Comparison of ENCODE assay signal across 7 cellular contexts in genomic region chr17:62470666-62471379, GRCh38. TPM values are rescaled to one million over a fixed set of nuclear protein-coding genes. Genes with fewer than 3 reads are reported as not detected.
A peak's percentile ranks its signal among the peaks of the same experiment; 100 is the strongest.
DNase-seq lines count a peak whose midpoint lies in the region; ATAC-seq and TF ChIP-seq lines count a peak whose summit lies in the region.
"Not testable (repeated sequence)": the region's sequence is repeated elsewhere in the genome, so short reads cannot be mapped to it uniquely, and the experiment has no call there.

No MANE protein-coding gene starts in this region.

- not testable (repeated sequence) for H3K36me3 Mint-ChIP-seq in activated T-cell treated with anti-CD3 and anti-CD28 coated beads, Interleukin-2, amount 50 U/mL, for 24 hours (ENCODE audit: low read depth)

- TF ChIP-seq POLR2A in HCT116 (IDR thresholded peaks at IDR 0.05; ENCODE audit: borderline replicate concordance, extremely low read depth, insufficient read depth, insufficient read length), result not testable (repeated sequence)

- BruUV-seq in HCT116 (replicated peaks; lab: Mats Ljungman, UMichigan), result not testable (repeated sequence)

- ATAC-seq in HCT116 (peak; percentile 79), left lobe of liver (peak; percentile 52)

- H3K9me3 ChIP-seq in HCT116 (ENCODE audit: control insufficient read depth in 1 of 2, insufficient read depth in 1 of 2, low read depth in 1 of 2, low read length in 2 of 2), result not testable (repeated sequence)

- H3K27me3 Mint-ChIP-seq in activated T-cell treated with anti-CD3 and anti-CD28 coated beads, Interleukin-2, amount 50 U/mL, for 24 hours, result not testable (repeated sequence)

- TF ChIP-seq RAD21 in HCT116 (IDR thresholded peaks at IDR 0.05; ENCODE audit: low read depth), result not testable (repeated sequence)

- H3K27ac Mint-ChIP-seq in activated T-cell treated with anti-CD3 and anti-CD28 coated beads, Interleukin-2, amount 50 U/mL, for 24 hours, result peak overlapping the region; percentile 47

- H3K4me3 Mint-ChIP-seq in activated T-cell treated with anti-CD3 and anti-CD28 coated beads, Interleukin-2, amount 50 U/mL, for 24 hours, result not testable (repeated sequence)

- not testable (repeated sequence) for H3K36me3 ChIP-seq in HCT116 (ENCODE audit: control insufficient read depth in 1 of 2, insufficient read depth in 2 of 2, low read length in 2 of 2)

- H3K27ac ChIP-seq in HCT116 (ENCODE audit: low read depth, low read length), result not testable (repeated sequence)

- not testable (repeated sequence) for H4K20me1 ChIP-seq in HCT116 (ENCODE audit: insufficient read depth)

- H3K9ac ChIP-seq in HCT116 (ENCODE audit: low read length), result 0 out of 2 replicates have a peak overlapping the region, but pooled peaks have one; percentile 1

- POLR2A ChIA-PET in HCT116 (lab: Charles Lee), result not testable (repeated sequence)

- DNase-seq in HCT116 (ENCODE audit: low read depth, low spot score) (peak; percentile 71), NCI-H2107 treated with DMSO at 0.1 percent for 48 hours (lab: John Stamatoyannopoulos, UW; ENCODE audit: unreplicated experiment) (peak; percentile 31), SK-N-DZ (ENCODE audit: low spot score) (peak; percentile 70), left lobe of liver (ENCODE audit: low spot score) (peak; percentile 53)
- peak; percentile 75 for DNase-seq in activated T-cell treated with anti-CD3 and anti-CD28 coated beads, Interleukin-2, amount 50 U/mL, for 24 hours
- DNase-seq in effector CD4-positive, alpha-beta T cell, result peak; percentile 32
- peak; percentile 41 to 49 for DNase-seq in stimulated activated CD4-positive, alpha-beta T cell treated with anti-CD3 and anti-CD28 coated beads, Interleukin-1b, Interleukin-23, amount 100 ng/mL, for 1 hour (ENCODE audit: low read depth in 2 of 2)

- not testable (repeated sequence) for H3K4me1 Mint-ChIP-seq in activated T-cell treated with anti-CD3 and anti-CD28 coated beads, Interleukin-2, amount 50 U/mL, for 24 hours (ENCODE audit: low read depth)

- not testable (repeated sequence) for H3K27me3 ChIP-seq in HCT116 (ENCODE audit: insufficient read depth, low read length)

- H3K79me2 ChIP-seq in HCT116 (ENCODE audit: insufficient read depth, low read length), result not testable (repeated sequence)

- peak overlapping the region; percentile 51 for H3K4me2 ChIP-seq in HCT116 (ENCODE audit: low read length)

- RAD21 ChIA-PET in HCT116 (lab: Charles Lee; ENCODE audit: low non-redundant PET in 1 of 2, low total read pairs in 2 of 2, uncharacterized antibody in 2 of 2, unreplicated experiment in 2 of 2), result not testable (repeated sequence)

- not testable (repeated sequence) for TF ChIP-seq CTCF in HCT116 (IDR thresholded peaks at IDR 0.05 in 2 of 3, conservative IDR thresholded peaks at IDR 0.05 in 1 of 3; ENCODE audit: borderline replicate concordance in 1 of 3, insufficient read depth in 1 of 3, low read depth in 2 of 3, low read length in 2 of 3)

- not testable (repeated sequence) for H3K9me2 ChIP-seq in HCT116 (ENCODE audit: insufficient read depth)

- CTCF ChIA-PET in HCT116 (lab: Charles Lee), result not testable (repeated sequence)

- intact Hi-C loops in HCT116 (cut with micrococcal nuclease), result loop anchor here (10.0 kb wide), 1 partner anchor 46 kb away; the partner anchor contains the start of gene METTL2A

- not testable (repeated sequence) for H3K9me3 Mint-ChIP-seq in activated T-cell treated with anti-CD3 and anti-CD28 coated beads, Interleukin-2, amount 50 U/mL, for 24 hours

- H3K4me1 ChIP-seq in HCT116 (ENCODE audit: control insufficient read depth in 1 of 2, insufficient read depth in 2 of 2, low read length in 2 of 2), result peaks cover 17 to 20% of the 10 kb centered on the region in 2 experiments

- not testable (repeated sequence) for H3K4me3 ChIP-seq in HCT116 (replicated peaks in 1 of 2; ENCODE audit: low read depth in 1 of 2, low read length in 2 of 2)

- H2AFZ ChIP-seq in HCT116 (ENCODE audit: low read depth, low read length, poor library complexity, severe bottlenecking), result not testable (repeated sequence)

TF ChIP-seq in HCT116, 20 proteins besides CTCF, POLR2A, EP300 and RAD21:
- TF ChIP-seq FOSL1 (IDR thresholded peaks at IDR 0.05; ENCODE audit: low read depth) (peak; percentile 90), SP1 (IDR thresholded peaks at IDR 0.05; ENCODE audit: low read depth) (peak; percentile 62), SIN3A (IDR thresholded peaks at IDR 0.05; ENCODE audit: low read depth) (peak; percentile 39; the same call in 1 of the 2 replicates), POLR2AphosphoS5 (IDR thresholded peaks at IDR 0.05; ENCODE audit: low read depth, low read length) (peak; percentile 71), JUND (IDR thresholded peaks at IDR 0.05) (peak; percentile 93), CBX3 (IDR thresholded peaks at IDR 0.05; ENCODE audit: low read depth) (peak; percentile 94)
- TF ChIP-seq, protein P1, sequence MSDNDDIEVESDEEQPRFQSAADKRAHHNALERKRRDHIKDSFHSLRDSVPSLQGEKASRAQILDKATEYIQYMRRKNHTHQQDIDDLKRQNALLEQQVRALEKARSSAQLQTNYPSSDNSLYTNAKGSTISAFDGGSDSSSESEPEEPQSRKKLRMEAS (IDR thresholded peaks at IDR 0.05), result peak; percentile 57

RNA-seq across cellular contexts. Expression of gene TLK2, which starts 7.8 kb away (rescaled TPM):
- total RNA-seq in HCT116 (2021; ENCODE audit: unreplicated experiment) (56.6 TPM), left lobe of liver (11.4 TPM)
- 50.6 and 56.2 TPM in 2 replicates for polyA plus RNA-seq in HCT116 (2012)
- polyA plus RNA-seq in SK-N-DZ (2014; cell fraction: cytosol; rRNA removed), result 50.6 and 69.5 TPM in 2 replicates
- polyA plus RNA-seq in SK-N-DZ (2014; cell fraction: nucleus; rRNA removed), result 29.7 and 44.6 TPM in 2 replicates

RNA-seq across cellular contexts. Expression of gene METTL2A, which starts 47.1 kb away (rescaled TPM):
- 50.3 TPM for total RNA-seq in HCT116 (2021; ENCODE audit: unreplicated experiment)
- 22.7 and 25.9 TPM in 2 replicates for polyA plus RNA-seq in HCT116 (2012)
- polyA plus RNA-seq in SK-N-DZ (2014; cell fraction: cytosol; rRNA removed), result 31.4 and 36.4 TPM in 2 replicates
- polyA plus RNA-seq in SK-N-DZ (2014; cell fraction: nucleus; rRNA removed), result 12.8 and 14.1 TPM in 2 replicates
- 7.8 TPM for total RNA-seq in left lobe of liver
